21 cellular contexts compared by ENCODE assay signal in genomic region chr13:29255567-29255966, GRCh38.
"Had no signal": no experiment of that assay in that cellular context is flagged by ENCODE, and none has a peak within 500 bp of the region (broad histone marks: within the 10 kb centered on the region; RNA-seq: fewer than 3 reads in every experiment).

No MANE protein-coding gene starts in this region.

- H3K9ac ChIP-seq: neural progenitor cell, parathyroid adenoma had no signal

- H3K4me2 ChIP-seq: neural progenitor cell had no signal

- H3K79me2 ChIP-seq: parathyroid adenoma had no signal

- H3K4me3 ChIP-seq: dorsolateral prefrontal cortex, gastrocnemius medialis, left lung, neural progenitor cell, right atrium auricular region, testis, tibial nerve, upper lobe of left lung had no signal

- ATAC-seq: esophagus mucosa; gastrocnemius medialis; left lung; natural killer cell; sciatic nerve; stimulated activated naive CD8-positive, alpha-beta T cell treated with anti-CD3 and anti-CD28 coated beads, Interleukin-15, Interleukin-2, amounts not matched to agents 100 U/mL and 50 U/mL, for 24 hours had no signal

- H3K9me3 ChIP-seq: gastrocnemius medialis, left lung, right atrium auricular region, testis, tibial nerve, upper lobe of left lung had no signal

- H3K27me3 ChIP-seq: gastrocnemius medialis, left lung, neural progenitor cell, right atrium auricular region, testis, tibial nerve, upper lobe of left lung had no signal

- H3K36me3 ChIP-seq: gastrocnemius medialis, left lung, neural progenitor cell, right atrium auricular region, tibial nerve, upper lobe of left lung had no signal

- H2AFZ ChIP-seq: neural progenitor cell, parathyroid adenoma had no signal

- DNase-seq: dorsolateral prefrontal cortex; effector CD4-positive, alpha-beta T cell; foreskin fibroblast; gastrocnemius medialis; head of caudate nucleus; kidney; left lung; natural killer cell; stimulated activated CD4-positive, alpha-beta T cell treated with anti-CD3 and anti-CD28 coated beads, Interleukin-2, amount 100 ng/mL, for 24 hours; stimulated activated CD4-positive, alpha-beta T cell treated with anti-CD3 and anti-CD28 coated beads, Interleukin-4, amount 100 ng/mL, for 24 hours; stimulated activated naive CD8-positive, alpha-beta T cell treated with anti-CD3 and anti-CD28 coated beads, Interleukin-15, Interleukin-2, amounts not matched to agents 100 U/mL and 50 U/mL, for 24 hours; substantia nigra; testis had no signal

- H3K4me1 ChIP-seq: gastrocnemius medialis, left lung, neural progenitor cell, parathyroid adenoma, right atrium auricular region, testis, tibial nerve, upper lobe of left lung had no signal

- H3K27ac ChIP-seq: dorsolateral prefrontal cortex, epithelial cell of prostate, gastrocnemius medialis, left lung, neural progenitor cell, parathyroid adenoma, right atrium auricular region, testis, tibial nerve, upper lobe of left lung had no signal
